Comparison of ENCODE assay signal across 14 cellular contexts in the genomic region with DNA sequence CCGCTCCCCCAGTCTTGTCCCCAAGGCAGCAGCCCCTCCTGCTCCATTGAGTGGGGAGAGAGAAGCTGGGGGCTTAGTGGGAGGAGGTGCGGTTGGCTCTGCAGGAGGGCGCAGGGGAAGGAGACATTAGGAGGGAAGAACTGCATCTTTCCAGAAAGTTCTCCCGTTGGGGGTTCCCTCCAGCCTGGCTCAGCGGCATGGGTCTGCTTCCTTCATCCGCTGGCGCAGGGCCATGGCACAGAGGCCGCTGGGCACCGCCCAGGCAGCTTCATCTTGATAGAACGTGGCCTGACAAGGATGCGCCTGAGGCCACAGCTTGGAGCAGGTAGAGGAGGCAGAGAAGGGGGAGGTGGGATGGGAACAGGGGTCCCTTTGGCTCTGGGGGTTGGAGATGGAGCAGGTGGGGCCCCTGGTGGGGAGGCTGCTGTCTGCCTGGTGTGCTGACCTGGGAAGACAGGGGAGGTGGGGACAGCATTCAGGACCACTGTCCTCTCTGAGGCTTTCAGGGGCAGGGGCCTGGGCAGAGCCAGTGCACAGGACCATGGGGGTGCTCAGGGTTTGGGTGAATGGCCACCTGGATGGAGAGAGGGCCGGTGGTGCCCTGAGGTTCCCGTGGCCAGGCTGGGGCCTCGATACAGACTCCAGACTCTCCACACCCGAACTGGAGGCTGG. TPM values are rescaled to one million over a fixed set of nuclear protein-coding genes. Genes with fewer than 3 reads are reported as not detected.
"Had no signal": no experiment of that assay in that cellular context is flagged by ENCODE, and none has a peak within 500 bp of the region (broad histone marks: within the 10 kb centered on the region; RNA-seq: fewer than 3 reads in every experiment).

No MANE protein-coding gene starts in this region.

- H3K27ac ChIP-seq: suprapubic skin, thyroid gland had no signal

- H3K27ac Mint-ChIP-seq: immature natural killer cell, natural killer cell, type B pancreatic cell had no signal

- H3K4me1 Mint-ChIP-seq: immature natural killer cell, natural killer cell had no signal

- H3K36me3 ChIP-seq: gastrocnemius medialis, suprapubic skin, thyroid gland had no signal

- H3K27me3 ChIP-seq: gastrocnemius medialis, thyroid gland had no signal

- H3K4me1 ChIP-seq: suprapubic skin, thyroid gland had no signal

- H3K36me3 Mint-ChIP-seq: immature natural killer cell, natural killer cell, type B pancreatic cell had no signal

- DNase-seq: effector memory CD4-positive, alpha-beta T cell; immature natural killer cell; left colon; natural killer cell; small intestine; stimulated activated CD4-positive, alpha-beta T cell treated with anti-CD3 and anti-CD28 coated beads, Interleukin-2, amount 100 ng/mL, for 48 hours; stimulated activated naive CD4-positive, alpha-beta T cell treated with Interleukin-2 at 50 U/mL for 16 hours had no signal

- H3K4me3 ChIP-seq: gastrocnemius medialis, suprapubic skin, thyroid gland had no signal

- H3K9me3 ChIP-seq: gastrocnemius medialis, suprapubic skin, thyroid gland had no signal

- H3K4me3 Mint-ChIP-seq: immature natural killer cell, natural killer cell, type B pancreatic cell had no signal

- H3K9me3 Mint-ChIP-seq: immature natural killer cell, natural killer cell, type B pancreatic cell had no signal

- ATAC-seq: esophagus mucosa, gastrocnemius medialis, left colon, natural killer cell had no signal

RNA-seq across cellular contexts. Expression of a gene that starts 12.1 kb away (rescaled TPM):
- total RNA-seq: omental fat pad had no signal

RNA-seq across cellular contexts. Expression of a gene that starts 33.4 kb away (rescaled TPM):
- total RNA-seq: esophagus mucosa, left colon, omental fat pad, pulmonary artery endothelial cell, suprapubic skin had no signal
